Comparison of ENCODE assay signal across 8 cellular contexts in the genomic region with DNA sequence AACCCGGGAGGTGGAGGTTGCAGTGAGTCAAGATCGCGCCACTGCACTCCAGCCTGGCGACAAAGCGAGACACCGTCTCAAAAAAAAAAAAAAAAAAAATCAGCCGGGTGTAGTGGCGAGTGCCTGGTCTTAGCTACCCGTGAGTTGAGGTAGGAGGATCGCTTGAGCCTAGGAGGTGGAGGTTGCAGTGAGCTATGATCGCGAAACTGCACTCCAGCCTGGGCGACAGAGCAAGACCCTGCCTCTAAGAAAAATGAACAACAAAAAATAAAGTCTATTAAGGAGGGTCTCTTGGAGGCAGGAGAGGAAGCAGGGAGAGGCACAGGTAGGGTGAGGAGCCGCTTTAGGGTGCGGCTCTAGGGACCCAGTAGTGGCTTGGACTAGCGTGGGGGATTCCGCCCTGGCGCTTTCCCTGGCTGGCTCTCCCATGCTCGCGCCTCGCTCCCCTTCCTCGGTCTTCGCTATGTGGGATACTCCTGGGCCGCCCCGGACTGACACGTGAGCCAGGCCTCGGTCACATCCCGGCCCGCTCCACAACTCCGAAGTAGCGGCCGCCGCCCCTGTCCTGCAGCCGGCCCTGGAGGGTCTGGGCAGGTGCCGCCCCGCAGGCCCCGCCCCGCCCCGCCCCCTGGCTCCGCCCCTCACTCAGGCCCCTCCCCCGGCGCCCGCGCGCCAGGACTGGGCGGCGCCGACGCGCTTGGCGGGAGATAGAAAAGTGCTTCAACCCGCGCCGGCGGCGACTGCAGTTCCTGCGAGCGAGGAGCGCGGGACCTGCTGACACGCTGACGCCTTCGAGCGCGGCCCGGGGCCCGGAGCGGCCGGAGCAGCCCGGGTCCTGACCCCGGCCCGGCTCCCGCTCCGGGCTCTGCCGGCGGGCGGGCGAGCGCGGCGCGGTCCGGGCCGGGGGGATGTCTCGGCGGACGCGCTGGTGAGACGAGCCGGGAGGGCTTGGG. TPM values are rescaled to one million over a fixed set of nuclear protein-coding genes. Genes with fewer than 3 reads are reported as not detected.
DNase-seq lines count a peak whose midpoint lies in the region; ATAC-seq and TF ChIP-seq lines count a peak whose summit lies in the region.

Gene MYBL2, plus strand, starts transcription at position 739 of the 953 bp plus-strand sequence. Its CDS starts 170 bp downstream, at position 909.

- H2AK5ac ChIP-seq in trophoblast cell (ENCODE audit: low read length) = no peak within 1 kb of the TSS

- peak within 1 kb of the TSS; percentile 90 for H3K9ac ChIP-seq in HUES48 (ENCODE audit: low read depth, low read length)
- peak within 1 kb of the TSS; percentile 84 for H3K9ac ChIP-seq in trophoblast cell (ENCODE audit: low read length)

- peak within 1 kb of the TSS; percentile 82 for H3K4me3 Mint-ChIP-seq in activated T-helper 1 cell treated with anti-CD3 and anti-CD28 coated beads, Interleukin-12 subunit alpha, Interleukin-12 subunit beta, Interleukin-2, Interleukin-4 antibody, amounts not matched to agents 30 ng/mL and 10 ng/mL and 1 ng/mL, durations not matched to agents 14 hours and 24 hours and 36 hours

- H3K27me3 ChIP-seq in HUES48 (ENCODE audit: control insufficient read depth, insufficient read depth, low read length) = peaks cover 7% of the 10 kb centered on the region
- H3K27me3 ChIP-seq in trophoblast cell (ENCODE audit: insufficient read depth, low read length) = no peaks in the 10 kb centered on the region

- H3K79me2 ChIP-seq in trophoblast cell (ENCODE audit: control insufficient read depth, insufficient read depth, low read length, poor library complexity) = peaks cover 7% of the 10 kb centered on the region

- H3K27ac ChIP-seq in HUES48 (ENCODE audit: low read depth, low read length) = peak within 1 kb of the TSS; percentile 64
- peak within 1 kb of the TSS; percentile 27 for H3K27ac ChIP-seq in trophoblast cell (ENCODE audit: low read depth, low read length)

- peak; percentile 70 for ATAC-seq in GM21390 (IDR thresholded peaks at IDR 0.05; ENCODE audit: unreplicated experiment)

- H3K4me1 ChIP-seq in HUES48 (ENCODE audit: control insufficient read depth, insufficient read depth, low read length) (no peaks in the 10 kb centered on the region), trophoblast cell (ENCODE audit: control insufficient read depth in 1 of 2, insufficient read depth in 2 of 2, low read length in 2 of 2) (peaks cover 16 to 20% of the 10 kb centered on the region in 2 experiments)

- H3K18ac ChIP-seq in trophoblast cell (ENCODE audit: low read length) = peak within 1 kb of the TSS; percentile 62

- H3K9me3 ChIP-seq in HUES48 (ENCODE audit: control insufficient read depth, insufficient read depth, low read length) = no peaks in the 10 kb centered on the region
- H3K9me3 ChIP-seq in trophoblast cell (ENCODE audit: insufficient read depth, low read depth, low read length) = no peaks in the 10 kb centered on the region

- DNase-seq in DMS153 treated with DMSO at 0.1 percent for 48 hours (lab: John Stamatoyannopoulos, UW; ENCODE audit: unreplicated experiment) (peak; percentile 19), RKO (ENCODE audit: low spot score) (peak; percentile 62), foreskin fibroblast (peak; percentile 39 to 82), trophoblast cell (peak; percentile 47 to 82), middle frontal gyrus (ENCODE audit: extremely low spot score, low spot score) (no peak)
- peak; percentile 71 for DNase-seq in activated T-helper 1 cell treated with anti-CD3 and anti-CD28 coated beads, Interleukin-12 subunit alpha, Interleukin-12 subunit beta, Interleukin-2, Interleukin-4 antibody, amounts not matched to agents 30 ng/mL and 10 ng/mL and 1 ng/mL, durations not matched to agents 14 hours and 24 hours and 36 hours (ENCODE audit: low spot score)

- peak within 1 kb of the TSS; percentile 30 for H2BK12ac ChIP-seq in trophoblast cell (ENCODE audit: low read length)

- H3K27me3 Mint-ChIP-seq in activated T-helper 1 cell treated with anti-CD3 and anti-CD28 coated beads, Interleukin-12 subunit alpha, Interleukin-12 subunit beta, Interleukin-2, Interleukin-4 antibody, amounts not matched to agents 30 ng/mL and 10 ng/mL and 1 ng/mL, durations not matched to agents 14 hours and 24 hours and 36 hours (ENCODE audit: insufficient read depth) = peaks cover 14% of the 10 kb centered on the region

- H3K36me3 Mint-ChIP-seq in activated T-helper 1 cell treated with anti-CD3 and anti-CD28 coated beads, Interleukin-12 subunit alpha, Interleukin-12 subunit beta, Interleukin-2, Interleukin-4 antibody, amounts not matched to agents 30 ng/mL and 10 ng/mL and 1 ng/mL, durations not matched to agents 14 hours and 24 hours and 36 hours (ENCODE audit: low read depth) = peaks cover 3% of the 10 kb centered on the region

- peak within 1 kb of the TSS; percentile 48 for H3K27ac Mint-ChIP-seq in activated T-helper 1 cell treated with anti-CD3 and anti-CD28 coated beads, Interleukin-12 subunit alpha, Interleukin-12 subunit beta, Interleukin-2, Interleukin-4 antibody, amounts not matched to agents 30 ng/mL and 10 ng/mL and 1 ng/mL, durations not matched to agents 14 hours and 24 hours and 36 hours

- H3K4me1 Mint-ChIP-seq in activated T-helper 1 cell treated with anti-CD3 and anti-CD28 coated beads, Interleukin-12 subunit alpha, Interleukin-12 subunit beta, Interleukin-2, Interleukin-4 antibody, amounts not matched to agents 30 ng/mL and 10 ng/mL and 1 ng/mL, durations not matched to agents 14 hours and 24 hours and 36 hours (ENCODE audit: low read depth) = peaks cover 23% of the 10 kb centered on the region

- no peak within 1 kb of the TSS for H4K12ac ChIP-seq in trophoblast cell (ENCODE audit: low read depth, low read length)

- peak within 1 kb of the TSS; percentile 5 for H3K4ac ChIP-seq in trophoblast cell (ENCODE audit: low read depth, low read length)

- H3K79me1 ChIP-seq in trophoblast cell (ENCODE audit: low read length) = peaks cover 11% of the 10 kb centered on the region

- no CpG with 5 or more reads among the region's 90 CpGs for whole genome bisulfite sequencing in trophoblast cell (ENCODE audit: extremely low coverage, insufficient coverage, insufficient read length)

- H3K36me3 ChIP-seq in HUES48 (ENCODE audit: control insufficient read depth, insufficient read depth, low read length) (peaks cover 14% of the 10 kb centered on the region), trophoblast cell (ENCODE audit: control insufficient read depth in 1 of 2, insufficient read depth in 2 of 2, low read length in 2 of 2) (peaks cover 0 to 2% of the 10 kb centered on the region in 2 experiments)

- H3K23ac ChIP-seq in trophoblast cell (ENCODE audit: low read length) = no peak within 1 kb of the TSS

- peak within 1 kb of the TSS; percentile 2 for H2BK5ac ChIP-seq in trophoblast cell (ENCODE audit: low read depth, low read length, poor library complexity)

- H4K91ac ChIP-seq in trophoblast cell (ENCODE audit: low read depth, low read length) = peak within 1 kb of the TSS; percentile 28

- peak within 1 kb of the TSS; percentile 97 for H3K4me2 ChIP-seq in trophoblast cell (ENCODE audit: low read length)

- peak within 1 kb of the TSS; percentile 31 for H2BK120ac ChIP-seq in trophoblast cell (ENCODE audit: insufficient read depth, low read length, poor library complexity)

- peak within 1 kb of the TSS; percentile 16 for H3K14ac ChIP-seq in trophoblast cell (ENCODE audit: low read length)

- H4K8ac ChIP-seq in trophoblast cell (ENCODE audit: low read depth, low read length) = peak within 1 kb of the TSS; percentile 48

- H3K9me3 Mint-ChIP-seq in activated T-helper 1 cell treated with anti-CD3 and anti-CD28 coated beads, Interleukin-12 subunit alpha, Interleukin-12 subunit beta, Interleukin-2, Interleukin-4 antibody, amounts not matched to agents 30 ng/mL and 10 ng/mL and 1 ng/mL, durations not matched to agents 14 hours and 24 hours and 36 hours = no peaks in the 10 kb centered on the region

- no peak for TF ChIP-seq CTCF in foreskin fibroblast (IDR thresholded peaks at IDR 0.05; ENCODE audit: low read depth, low read length)

- peak within 1 kb of the TSS; percentile 81 for H3K4me3 ChIP-seq in HUES48 (ENCODE audit: low read depth, low read length)
- peak within 1 kb of the TSS; percentile 50 to 52 for H3K4me3 ChIP-seq in foreskin fibroblast (ENCODE audit: low read depth in 1 of 2, low read length in 2 of 2)
- peak within 1 kb of the TSS; percentile 73 for H3K4me3 ChIP-seq in trophoblast cell (ENCODE audit: low read depth, low read length)

- peak within 1 kb of the TSS; percentile 35 for H2AFZ ChIP-seq in trophoblast cell (ENCODE audit: insufficient read depth, low read length, poor library complexity)

- intact Hi-C loops in activated T-helper 1 cell treated with anti-CD3 and anti-CD28 coated beads, Interleukin-12 subunit alpha, Interleukin-12 subunit beta, Interleukin-2, Interleukin-4 antibody, amounts not matched to agents 30 ng/mL and 10 ng/mL and 1 ng/mL, durations not matched to agents 14 hours and 24 hours and 36 hours (cut with micrococcal nuclease) = loop anchor here (1.0 to 10.0 kb wide), 8 partner anchors 56 to 548 kb away; partner anchors contain the start of genes IFT52, OSER1, SRSF6 and TOX2

RNA-seq across cellular contexts. Expression of gene MYBL2, which starts in this region (rescaled TPM):
- 95.1 and 95.5 TPM in 2 replicates for total RNA-seq in activated T-helper 1 cell treated with anti-CD3 and anti-CD28 coated beads, Interleukin-12 subunit alpha, Interleukin-12 subunit beta, Interleukin-2, Interleukin-4 antibody, amounts not matched to agents 30 ng/mL and 10 ng/mL and 1 ng/mL, durations not matched to agents 14 hours and 24 hours and 36 hours
- polyA plus RNA-seq in trophoblast cell (2013) = 66.5 and 72.8 TPM in 2 replicates
